14 cellular contexts compared by ENCODE assay signal in genomic region chr2:102417946-102418345, GRCh38. TPM values are rescaled to one million over a fixed set of nuclear protein-coding genes. Genes with fewer than 3 reads are reported as not detected.
DNase-seq lines count a peak whose midpoint lies in the region; ATAC-seq and TF ChIP-seq lines count a peak whose summit lies in the region.
"Had no signal": no experiment of that assay in that cellular context is flagged by ENCODE, and none has a peak within 500 bp of the region (broad histone marks: within the 10 kb centered on the region; RNA-seq: fewer than 3 reads in every experiment).

No MANE protein-coding gene starts in this region.

- DNase-seq in HL-60 (ENCODE audit: low read depth in 1 of 2, low spot score in 1 of 2) (no peak), DMS114 treated with DMSO at 0.1 percent for 48 hours (lab: John Stamatoyannopoulos, UW; ENCODE audit: unreplicated experiment) (no peak), right atrium auricular region (ENCODE audit: low spot score) (no peak), SKM-1 (lab: John Stamatoyannopoulos, UW; ENCODE audit: unreplicated experiment) (no peak), EL (no peak)
- DNase-seq in naive thymus-derived CD4-positive, alpha-beta T cell = peak in 1 of 9 donors; percentile 25
- DNase-seq: foreskin melanocyte, midbrain had no signal

- no peaks in the 10 kb centered on the region for H3K27me3 Mint-ChIP-seq in naive thymus-derived CD4-positive, alpha-beta T cell

- no peak for TF ChIP-seq CTCF in HL-60 (IDR thresholded peaks at IDR 0.05; ENCODE audit: insufficient read depth, low read length)
- no peak for TF ChIP-seq CTCF in right atrium auricular region (IDR thresholded peaks at IDR 0.05)

- H3K4me1 ChIP-seq in naive thymus-derived CD4-positive, alpha-beta T cell (ENCODE audit: control insufficient read depth in 2 of 2, insufficient read depth in 2 of 2, low read length in 2 of 2) = peaks cover 29 to 44% of the 10 kb centered on the region in 2 donors
- H3K4me1 ChIP-seq in right atrium auricular region = no peaks in the 10 kb centered on the region

- intact Hi-C loops in naive thymus-derived CD4-positive, alpha-beta T cell (cut with micrococcal nuclease) = loop anchor here (1.0 to 2.0 kb wide), 7 partner anchors 25 to 160 kb away; no protein-coding TSS in a partner anchor

- CTCF ChIA-PET in naive thymus-derived CD4-positive, alpha-beta T cell (lab: Charles Lee) = interaction anchor here (1.1 kb wide), 1 partner anchor 166 kb away, joined by 3 read pairs; no protein-coding TSS in a partner anchor

- peak overlapping the region in 9 of 10 donors; percentile 29 to 77 (median 73) for H3K4me3 Mint-ChIP-seq in naive thymus-derived CD4-positive, alpha-beta T cell

- ATAC-seq in GM18870 (IDR thresholded peaks at IDR 0.05; ENCODE audit: unreplicated experiment) = peak; percentile 54
- peak; percentile 57 for ATAC-seq in GM21723 (IDR thresholded peaks at IDR 0.05; ENCODE audit: unreplicated experiment)
- ATAC-seq in naive thymus-derived CD4-positive, alpha-beta T cell = peak; percentile 59
- ATAC-seq: PC-3 had no signal

- H3K27ac Mint-ChIP-seq in naive thymus-derived CD4-positive, alpha-beta T cell = peak overlapping the region in 8 of 9 donors; percentile 44 to 100 (median 84)

- no peak overlapping the region for H3K4me3 ChIP-seq in HL-60 (replicated peaks; ENCODE audit: insufficient read depth, low read length)
- no peak overlapping the region for H3K4me3 ChIP-seq in naive thymus-derived CD4-positive, alpha-beta T cell (ENCODE audit: low read length)
- no peak overlapping the region for H3K4me3 ChIP-seq in right atrium auricular region
- H3K4me3 ChIP-seq: cardiac muscle cell had no signal

- peaks cover 0 to 56% (median 0%) of the 10 kb centered on the region in 5 donors for H3K36me3 Mint-ChIP-seq in naive thymus-derived CD4-positive, alpha-beta T cell

- H3K36me3 ChIP-seq in naive thymus-derived CD4-positive, alpha-beta T cell (ENCODE audit: control insufficient read depth in 2 of 3, insufficient read depth in 3 of 3, low read length in 3 of 3) = no peaks in the 10 kb centered on the region
- no peaks in the 10 kb centered on the region for H3K36me3 ChIP-seq in right atrium auricular region
- H3K36me3 ChIP-seq: cardiac muscle cell had no signal

- H3K27ac ChIP-seq in HL-60 (replicated peaks) (peak overlapping the region; percentile 80), right atrium auricular region (no peak overlapping the region)
- no peak overlapping the region for H3K27ac ChIP-seq in naive thymus-derived CD4-positive, alpha-beta T cell (ENCODE audit: low read depth, low read length)
- H3K27ac ChIP-seq: cardiac muscle cell had no signal

- H3K27me3 ChIP-seq in HL-60 (ENCODE audit: insufficient read depth, poor library complexity, severe bottlenecking) = no peaks in the 10 kb centered on the region
- H3K27me3 ChIP-seq in naive thymus-derived CD4-positive, alpha-beta T cell (ENCODE audit: control insufficient read depth in 2 of 2, insufficient read depth in 2 of 2, low read length in 2 of 2) = no peaks in the 10 kb centered on the region
- no peaks in the 10 kb centered on the region for H3K27me3 ChIP-seq in right atrium auricular region
- H3K27me3 ChIP-seq: cardiac muscle cell had no signal

- H3K9me3 ChIP-seq in naive thymus-derived CD4-positive, alpha-beta T cell (ENCODE audit: control insufficient read depth in 2 of 3, low read length in 3 of 3) = no peaks in the 10 kb centered on the region
- no peaks in the 10 kb centered on the region for H3K9me3 ChIP-seq in right atrium auricular region

- POLR2A ChIA-PET in naive thymus-derived CD4-positive, alpha-beta T cell (lab: Charles Lee) = no interaction called here

- H3K4me1 Mint-ChIP-seq in naive thymus-derived CD4-positive, alpha-beta T cell = peaks cover 25 to 62% (median 48%) of the 10 kb centered on the region in 7 donors

- H3K9me3 Mint-ChIP-seq in naive thymus-derived CD4-positive, alpha-beta T cell = peaks cover 0 to 15% (median 0%) of the 10 kb centered on the region in 11 donors

RNA-seq across cellular contexts. Expression of gene IL18RAP, which starts 5.0 kb away (rescaled TPM):
- total RNA-seq in naive thymus-derived CD4-positive, alpha-beta T cell = 10 to 100 TPM in 2 of 5 experiments, 1 to 10 TPM in 1, under 1 TPM in 1, not detected in 1; 0.30 to 17.1 (median 7.5) TPM
- polyA plus RNA-seq in naive thymus-derived CD4-positive, alpha-beta T cell = not detected
- 1 to 10 TPM in 1 of 2 donors, under 1 TPM in 1; 0.30 to 1.4 TPM for total RNA-seq in right atrium auricular region
- total RNA-seq: Daoy, MCF 10A, PC-3 had no signal
- polyA plus RNA-seq: cardiac muscle cell had no signal

RNA-seq across cellular contexts. Expression of gene SLC9A4, which starts 55.1 kb away (rescaled TPM):
- total RNA-seq in naive thymus-derived CD4-positive, alpha-beta T cell = under 1 TPM; 0.05 to 0.15 (median 0.08) TPM
- polyA plus RNA-seq in naive thymus-derived CD4-positive, alpha-beta T cell = not detected
- total RNA-seq in right atrium auricular region = not detected
- total RNA-seq: cardiac muscle cell, Daoy had no signal
